Comparison of ENCODE assay signal across 22 cellular contexts in the genomic region with DNA sequence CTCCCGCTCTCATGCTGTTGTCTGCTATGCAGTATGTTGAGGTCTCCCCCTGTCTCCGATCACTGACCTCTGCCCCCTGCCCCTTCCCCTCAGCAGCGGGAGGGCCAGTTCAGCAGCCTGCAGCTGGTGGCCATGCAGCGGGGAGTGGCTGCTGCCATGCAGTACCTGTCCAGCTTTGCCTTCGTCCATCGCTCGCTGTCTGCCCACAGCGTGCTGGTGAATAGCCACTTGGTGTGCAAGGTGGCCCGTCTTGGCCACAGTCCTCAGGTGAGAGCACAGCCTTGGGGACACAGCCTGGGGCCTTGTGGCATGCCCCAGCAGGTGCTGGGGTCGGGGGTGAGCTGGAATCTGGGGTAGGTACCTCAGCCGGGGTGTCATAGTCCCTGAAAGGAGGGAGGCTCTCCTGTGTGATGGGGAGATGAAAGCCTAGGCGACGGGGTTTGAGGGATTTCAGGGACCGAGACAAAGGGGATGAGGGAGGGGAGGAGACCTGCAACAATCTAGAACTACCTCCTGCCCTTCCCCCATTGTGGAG. TPM values are rescaled to one million over a fixed set of nuclear protein-coding genes. Genes with fewer than 3 reads are reported as not detected.
"Had no signal": no experiment of that assay in that cellular context is flagged by ENCODE, and none has a peak within 500 bp of the region (broad histone marks: within the 10 kb centered on the region; RNA-seq: fewer than 3 reads in every experiment).

No MANE protein-coding gene starts in this region.

- H3K36me3 ChIP-seq: cardiac muscle cell, gastrocnemius medialis, sigmoid colon had no signal

- H3K4me3 ChIP-seq: cardiac muscle cell, esophagus squamous epithelium, gastrocnemius medialis, sigmoid colon, SK-N-MC, thoracic aorta, upper lobe of left lung had no signal

- H3K4me1 ChIP-seq: gastrocnemius medialis, sigmoid colon, upper lobe of left lung had no signal

- DNase-seq: activated B cell treated with CpG ODN at 0.5 μM for 24 hours; activated CD4-positive, alpha-beta T cell treated with anti-CD3 and anti-CD28 coated beads for 36 hours; activated CD8-positive, alpha-beta T cell treated with anti-CD3 and anti-CD28 coated beads for 36 hours; activated naive CD4-positive, alpha-beta T cell treated with anti-CD3 and anti-CD28 coated beads for 36 hours; effector memory CD8-positive, alpha-beta T cell; esophagus squamous epithelium; gastrocnemius medialis; hippocampal formation; left ventricle myocardium superior; nephron progenitor cell; nucleus accumbens; sigmoid colon; stimulated activated CD4-positive, alpha-beta T cell treated with anti-CD3 and anti-CD28 coated beads, Interleukin-2, amount 100 ng/mL, for 48 hours; stimulated activated naive CD4-positive, alpha-beta T cell; SW 1271; T-helper 17 cell had no signal

- ATAC-seq: activated CD4-positive, alpha-beta T cell treated with anti-CD3 and anti-CD28 coated beads for 36 hours; activated CD8-positive, alpha-beta T cell treated with anti-CD3 and anti-CD28 coated beads for 36 hours; effector memory CD8-positive, alpha-beta T cell; gastrocnemius medialis; left ventricle myocardium superior; T-helper 17 cell had no signal

- H3K9me3 ChIP-seq: esophagus squamous epithelium, gastrocnemius medialis, sigmoid colon, thoracic aorta, upper lobe of left lung had no signal

- H3K27ac ChIP-seq: cardiac muscle cell, esophagus squamous epithelium, gastrocnemius medialis, sigmoid colon, SK-N-MC, thoracic aorta, upper lobe of left lung had no signal

- H3K27me3 ChIP-seq: cardiac muscle cell, esophagus squamous epithelium, gastrocnemius medialis, sigmoid colon, upper lobe of left lung had no signal

RNA-seq across cellular contexts. Expression of gene TRPV6, which starts 16.6 kb away (rescaled TPM):
- total RNA-seq: activated B cell treated with CpG ODN at 0.5 μM for 24 hours; activated CD4-positive, alpha-beta T cell treated with anti-CD3 and anti-CD28 coated beads for 36 hours; activated CD8-positive, alpha-beta T cell treated with anti-CD3 and anti-CD28 coated beads for 36 hours; activated naive CD4-positive, alpha-beta T cell treated with anti-CD3 and anti-CD28 coated beads for 36 hours; dermis microvascular lymphatic vessel endothelial cell; gastrocnemius medialis; myocyte; sigmoid colon; T-helper 17 cell; thoracic aorta had no signal
- polyA plus RNA-seq: cardiac muscle cell had no signal
